1 cellular context compared by ENCODE assay signal in genomic region chr22:20310773-20311172, GRCh38.
TF ChIP-seq lines count a peak whose summit lies in the region.
"Not testable (repeated sequence)": the region's sequence is repeated elsewhere in the genome, so short reads cannot be mapped to it uniquely, and the experiment has no call there.

No MANE protein-coding gene starts in this region.

TF ChIP-seq in K562, 482 proteins besides CTCF, POLR2A, EP300 and RAD21:
- TF ChIP-seq MYC (IDR thresholded peaks at IDR 0.05; ENCODE audit: low read depth, low read length) = not testable (repeated sequence)
- TF ChIP-seq MYC (CRISPR knock-in tag; IDR thresholded peaks at IDR 0.05; ENCODE audit: borderline replicate concordance, low read depth) (0 out of 2 replicates have a peak, but pooled peaks have one; percentile 14), POLR2G (IDR thresholded peaks at IDR 0.05; ENCODE audit: low read depth, low read length) (peak; percentile 55; the same call in 1 of the 2 replicates)
